ENCODE assay signal across 16 cellular contexts in genomic region chr1:73832276-73832825, GRCh38.
DNase-seq lines count a peak whose midpoint lies in the region; ATAC-seq and TF ChIP-seq lines count a peak whose summit lies in the region.
"Had no signal": no experiment of that assay in that cellular context is flagged by ENCODE, and none has a peak within 500 bp of the region (broad histone marks: within the 10 kb centered on the region; RNA-seq: fewer than 3 reads in every experiment).

No MANE protein-coding gene starts in this region.

- DNase-seq in DMS 273 treated with DMSO at 0.1 percent for 48 hours (lab: John Stamatoyannopoulos, UW) (peak; percentile 50), NCI-H446 (lab: John Stamatoyannopoulos, UW) (peak; percentile 88 to 98), fibroblast of peridontal ligament (ENCODE audit: extremely low read depth) (peak; percentile 33), DMS79 treated with DMSO at 0.1 percent for 48 hours (lab: John Stamatoyannopoulos, UW) (no peak), HuH-7 (ENCODE audit: low spot score) (no peak), GM13977 (ENCODE audit: low spot score) (no peak)
- no peak for DNase-seq in effector memory CD8-positive, alpha-beta T cell
- DNase-seq: CD8-positive, alpha-beta T cell; Karpas-422; NCI-H1417; NCI-H187 treated with DMSO at 0.1 percent for 48 hours; NCI-H2227 treated with DMSO at 0.1 percent for 48 hours; NCI-H774; NK-92 treated with Interleukin-12 subunit alpha and Interleukin-12 subunit beta, amount 100 ng/mL, for 24 hours; SHP77 treated with DMSO at 0.1 percent for 48 hours; SW 1271 had no signal

- TF ChIP-seq CTCF in GM13977 (IDR thresholded peaks at IDR 0.05; ENCODE audit: extremely low read depth, insufficient read depth, missing control alignments) = no peak

- peaks cover 3% of the 10 kb centered on the region for H3K36me3 Mint-ChIP-seq in effector memory CD8-positive, alpha-beta T cell (ENCODE audit: insufficient read depth)
- H3K36me3 Mint-ChIP-seq: CD8-positive, alpha-beta T cell had no signal

- in situ Hi-C loops in GM13977 (cut with MboI; ENCODE audit: low pct_unique_long_range_greater_than_20kb, low sequenced_read_pairs, unreplicated experiment) = loop anchor here (25.0 kb wide), 1 partner anchor 855 kb away; no protein-coding TSS in a partner anchor

- H3K27me3 Mint-ChIP-seq in effector memory CD8-positive, alpha-beta T cell = no peaks in the 10 kb centered on the region

- H3K4me1 Mint-ChIP-seq in effector memory CD8-positive, alpha-beta T cell (ENCODE audit: low read depth in 2 of 2) = no peaks in the 10 kb centered on the region

- no peak overlapping the region for H3K4me3 Mint-ChIP-seq in effector memory CD8-positive, alpha-beta T cell
- H3K4me3 Mint-ChIP-seq: CD8-positive, alpha-beta T cell had no signal

- H3K27ac Mint-ChIP-seq in effector memory CD8-positive, alpha-beta T cell = no peak overlapping the region
- H3K27ac Mint-ChIP-seq: CD8-positive, alpha-beta T cell had no signal

- no peak for ATAC-seq in effector memory CD8-positive, alpha-beta T cell (replicated peaks)
- ATAC-seq: CD8-positive, alpha-beta T cell had no signal

- peaks cover 0 to 3% of the 10 kb centered on the region in 2 donors for H3K9me3 Mint-ChIP-seq in effector memory CD8-positive, alpha-beta T cell
- H3K9me3 Mint-ChIP-seq: CD8-positive, alpha-beta T cell had no signal

Comparison
In these comparisons a context has a peak if more than half of its experiments do, and no peak if none do; other contexts are left out.
1. DNase-seq: peak in DMS 273 treated with DMSO at 0.1 percent for 48 hours (single experiment), NCI-H446 (2 of 2) and fibroblast of peridontal ligament (single experiment); none in DMS79 treated with DMSO at 0.1 percent for 48 hours (single experiment), HuH-7 (single experiment), GM13977 (single experiment) and effector memory CD8-positive, alpha-beta T cell (0 of 3).